8 cellular contexts compared by ENCODE assay signal in the genomic region with DNA sequence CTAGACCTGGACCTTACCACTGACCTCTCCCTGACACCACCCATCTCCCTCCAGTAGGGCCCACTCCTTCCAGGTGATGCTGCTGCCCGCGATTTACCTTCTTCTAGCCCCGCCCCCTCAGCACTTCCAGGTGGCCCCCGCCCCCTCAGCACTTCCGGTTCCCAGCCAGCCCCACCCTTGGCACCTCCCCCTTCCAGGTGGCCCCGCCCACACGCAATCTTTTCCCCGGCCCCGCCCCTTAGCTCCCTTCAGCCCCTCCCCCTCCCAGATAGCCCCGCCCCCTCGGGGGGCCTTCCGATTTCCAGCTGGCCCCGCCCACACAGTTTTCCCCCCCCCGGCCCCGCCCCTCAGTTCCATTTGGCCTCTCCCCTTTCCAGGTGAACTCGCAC. TPM values are rescaled to one million over a fixed set of nuclear protein-coding genes. Genes with fewer than 3 reads are reported as not detected.
DNase-seq lines count a peak whose midpoint lies in the region; ATAC-seq and TF ChIP-seq lines count a peak whose summit lies in the region.

No MANE protein-coding gene starts in this region.

- peak overlapping the region; percentile 99 for H3K27ac Mint-ChIP-seq in activated CD8-positive, alpha-beta T cell treated with anti-CD3 and anti-CD28 coated beads for 36 hours
- H3K27ac Mint-ChIP-seq in memory B cell = peak overlapping the region; percentile 93

- peaks cover 41% of the 10 kb centered on the region for H3K36me3 Mint-ChIP-seq in activated CD8-positive, alpha-beta T cell treated with anti-CD3 and anti-CD28 coated beads for 36 hours (ENCODE audit: low read depth)
- peaks cover 14% of the 10 kb centered on the region for H3K36me3 Mint-ChIP-seq in memory B cell

- no peak overlapping the region for H3K27ac ChIP-seq in ectodermal cell (ENCODE audit: insufficient read depth, low read depth, low read length, poor library complexity, severe bottlenecking)

- peaks cover 31% of the 10 kb centered on the region for H3K4me1 Mint-ChIP-seq in activated CD8-positive, alpha-beta T cell treated with anti-CD3 and anti-CD28 coated beads for 36 hours (ENCODE audit: low read depth)
- H3K4me1 Mint-ChIP-seq in memory B cell = peaks cover 22% of the 10 kb centered on the region

- no peaks in the 10 kb centered on the region for H3K27me3 Mint-ChIP-seq in activated CD8-positive, alpha-beta T cell treated with anti-CD3 and anti-CD28 coated beads for 36 hours
- no peaks in the 10 kb centered on the region for H3K27me3 Mint-ChIP-seq in memory B cell

- H3K9me3 ChIP-seq in ectodermal cell (ENCODE audit: control insufficient read depth, low read length) = no peaks in the 10 kb centered on the region

- WGBS in ectodermal cell, 2 experiments = 0% methylated on average over 10 to 16 of the region's 16 CpGs

- no peaks in the 10 kb centered on the region for H3K4me1 ChIP-seq in ectodermal cell (ENCODE audit: control insufficient read depth, insufficient read depth, low read length)

- TF ChIP-seq CTCF in GM10266 (IDR thresholded peaks at IDR 0.05; ENCODE audit: control insufficient read depth, insufficient read depth, low read depth, missing control alignments) = no peak
- TF ChIP-seq CTCF in activated CD8-positive, alpha-beta T cell treated with anti-CD3 and anti-CD28 coated beads for 36 hours (IDR thresholded peaks at IDR 0.05) = no peak

- peak; percentile 96 for DNase-seq in GM10266 (ENCODE audit: extremely low spot score)
- peak; percentile 64 to 94 for DNase-seq in NCI-H526 (lab: John Stamatoyannopoulos, UW)
- peak; percentile 91 for DNase-seq in activated CD8-positive, alpha-beta T cell treated with anti-CD3 and anti-CD28 coated beads for 36 hours
- DNase-seq in memory B cell (ENCODE audit: low spot score in 2 of 2) = peak; percentile 92
- peak; percentile 80 for DNase-seq in stimulated activated CD8-positive, alpha-beta memory T cell treated with anti-CD3 and anti-CD28 coated beads, Interleukin-12 subunit alpha, Interleukin-12 subunit beta, amount 100 ng/mL, for 4 hours (ENCODE audit: low read depth)

- H3K4me3 ChIP-seq in ectodermal cell (ENCODE audit: insufficient read depth, low read depth, low read length) = peak overlapping the region; percentile 87

- intact Hi-C loops in activated CD8-positive, alpha-beta T cell treated with anti-CD3 and anti-CD28 coated beads for 36 hours (cut with micrococcal nuclease) = no loop called here

- ATAC-seq in HG03354 (IDR thresholded peaks at IDR 0.05; ENCODE audit: poor library complexity, severe bottlenecking, unreplicated experiment) = peak; percentile 8
- ATAC-seq in activated CD8-positive, alpha-beta T cell treated with anti-CD3 and anti-CD28 coated beads for 36 hours = peak; percentile 66
- ATAC-seq in memory B cell (ENCODE audit: low read depth) = peak; percentile 46
- ATAC-seq in GM18520 (IDR thresholded peaks at IDR 0.05; ENCODE audit: unreplicated experiment) = no peak

- H3K36me3 ChIP-seq in ectodermal cell (ENCODE audit: control insufficient read depth, insufficient read depth, low read length) = peaks cover 12% of the 10 kb centered on the region

- CTCF ChIA-PET in activated CD8-positive, alpha-beta T cell treated with anti-CD3 and anti-CD28 coated beads for 36 hours (lab: Charles Lee) = interaction anchor here (1.1 to 1.3 kb wide), 3 partner anchors 24 to 206 kb away, joined by 3 to 5 read pairs (median 4); no protein-coding TSS in a partner anchor

- no peaks in the 10 kb centered on the region for H3K9me3 Mint-ChIP-seq in activated CD8-positive, alpha-beta T cell treated with anti-CD3 and anti-CD28 coated beads for 36 hours
- H3K9me3 Mint-ChIP-seq in memory B cell = no peaks in the 10 kb centered on the region

- H3K4me3 Mint-ChIP-seq in activated CD8-positive, alpha-beta T cell treated with anti-CD3 and anti-CD28 coated beads for 36 hours = peak overlapping the region; percentile 82
- peak overlapping the region; percentile 98 for H3K4me3 Mint-ChIP-seq in memory B cell

- POLR2A ChIA-PET in activated CD8-positive, alpha-beta T cell treated with anti-CD3 and anti-CD28 coated beads for 36 hours (lab: Charles Lee) = interaction anchor here (0.8 to 3.2 kb wide), 4 partner anchors 11 to 35 kb away, joined by 3 to 15 read pairs (median 3); no protein-coding TSS in a partner anchor

- no peaks in the 10 kb centered on the region for H3K27me3 ChIP-seq in ectodermal cell (ENCODE audit: control insufficient read depth, insufficient read depth, low read length, poor library complexity, severe bottlenecking)

RNA-seq across cellular contexts. Expression of a gene that starts 0.6 kb away (rescaled TPM):
- 100 to 1,000 TPM; 181 to 188 TPM for total RNA-seq in activated CD8-positive, alpha-beta T cell treated with anti-CD3 and anti-CD28 coated beads for 36 hours
- polyA plus RNA-seq in ectodermal cell (2013, experiment 1 of 4) = 121 TPM
- polyA plus RNA-seq in ectodermal cell (2013, experiment 2 of 4) = 114 TPM
- 69.8 TPM for polyA plus RNA-seq in ectodermal cell (2013, experiment 3 of 4)
- polyA plus RNA-seq in ectodermal cell (2013, experiment 4 of 4) = 84.8 TPM

RNA-seq across cellular contexts. Expression of a gene that starts 0.9 kb away (rescaled TPM):
- total RNA-seq in activated CD8-positive, alpha-beta T cell treated with anti-CD3 and anti-CD28 coated beads for 36 hours = 1 to 10 TPM; 8.4 to 9.5 TPM
- polyA plus RNA-seq in ectodermal cell (2013, experiment 1 of 4) = 10.4 TPM
- 12.4 TPM for polyA plus RNA-seq in ectodermal cell (2013, experiment 2 of 4)
- 8.8 TPM for polyA plus RNA-seq in ectodermal cell (2013, experiment 3 of 4)
- 8.5 TPM for polyA plus RNA-seq in ectodermal cell (2013, experiment 4 of 4)

RNA-seq across cellular contexts. Expression of a gene that starts 59.0 kb away (rescaled TPM):
- 1 to 10 TPM; 4.2 to 6.8 TPM for total RNA-seq in activated CD8-positive, alpha-beta T cell treated with anti-CD3 and anti-CD28 coated beads for 36 hours
- polyA plus RNA-seq in ectodermal cell (2013, experiment 1 of 4) = not detected
- not detected for polyA plus RNA-seq in ectodermal cell (2013, experiment 2 of 4)
- 1.3 TPM for polyA plus RNA-seq in ectodermal cell (2013, experiment 3 of 4)
- polyA plus RNA-seq in ectodermal cell (2013, experiment 4 of 4) = 0.73 TPM
